In the genomic region with DNA sequence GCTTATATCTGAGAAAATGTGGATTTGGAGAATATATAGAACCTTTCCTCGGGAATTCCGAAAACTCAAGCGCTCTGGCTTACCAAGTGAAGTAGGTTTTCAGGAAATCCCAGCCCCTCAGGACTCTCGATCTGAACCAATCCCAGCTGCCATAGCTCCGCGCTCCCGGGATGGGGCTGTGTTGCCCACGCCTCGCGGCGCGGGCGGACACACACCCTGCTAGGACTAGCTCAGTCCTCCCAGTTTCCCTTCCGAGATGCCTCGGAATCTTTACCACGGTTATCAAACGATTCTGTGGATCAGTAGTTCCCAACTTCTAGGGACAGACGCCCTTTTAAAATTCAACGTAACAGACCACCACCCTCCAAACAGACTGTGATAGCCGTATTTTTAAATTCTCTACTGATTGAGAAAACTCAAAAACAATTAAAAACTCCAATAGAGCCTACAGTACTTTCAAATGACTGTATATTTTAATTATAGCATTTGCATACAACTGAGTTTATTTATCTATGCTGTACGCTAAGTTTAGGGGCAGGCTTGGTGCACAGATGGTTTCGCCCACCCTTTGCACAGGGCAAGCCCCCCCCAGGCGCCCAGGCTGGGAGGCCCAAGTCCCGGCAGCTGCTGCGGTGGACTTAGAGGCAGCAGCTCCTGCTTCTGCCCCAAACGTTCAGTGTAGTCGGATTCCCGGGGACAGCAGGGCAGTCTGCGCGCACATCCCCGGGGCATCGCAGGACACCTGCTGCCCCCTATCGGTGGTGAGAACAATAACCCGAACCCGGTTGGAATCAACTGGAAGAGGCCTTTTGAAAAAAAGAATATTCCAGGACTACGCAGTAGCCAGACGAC, we compare ENCODE assay signal across 8 cellular contexts. TPM values are rescaled to one million over a fixed set of nuclear protein-coding genes. Genes with fewer than 3 reads are reported as not detected.
DNase-seq lines count a peak whose midpoint lies in the region; ATAC-seq and TF ChIP-seq lines count a peak whose summit lies in the region.

No MANE protein-coding gene starts in this region.

- DNase-seq in AG04450 (ENCODE audit: low read depth, low spot score) = peak; percentile 70
- DNase-seq in NCI-H2227 treated with DMSO at 0.1 percent for 48 hours (lab: John Stamatoyannopoulos, UW) = peak; percentile 19
- DNase-seq in activated CD4-positive, alpha-beta T cell treated with anti-CD3 and anti-CD28 coated beads, Interleukin-2, amount 10 ng/mL, durations not matched to agents 24 days and 14 days = peak; percentile 87
- peak; percentile 57 to 79 for DNase-seq in dermis microvascular lymphatic vessel endothelial cell (ENCODE audit: low read depth in 2 of 2)
- DNase-seq in left lung = peak; percentile 78 to 88
- peak; percentile 58 to 61 for DNase-seq in stimulated activated CD4-positive, alpha-beta T cell treated with anti-CD3 and anti-CD28 coated beads, Interleukin-2, amount 100 ng/mL, for 48 hours

- peaks cover 6 to 24% of the 10 kb centered on the region in 2 donors for H3K4me1 ChIP-seq in left lung

- no peaks in the 10 kb centered on the region for H3K9me3 Mint-ChIP-seq in activated CD4-positive, alpha-beta T cell treated with anti-CD3 and anti-CD28 coated beads, Interleukin-2, amount 10 ng/mL, durations not matched to agents 24 days and 14 days

- H3K27ac ChIP-seq in AG04450 (ENCODE audit: low read depth, low read length) (no peak overlapping the region), left lung (peak overlapping the region; percentile 35 to 63)

- H3K4me3 ChIP-seq in AG04450 (ENCODE audit: low read depth, low read length) (peak overlapping the region; percentile 61), left lung (peak overlapping the region; percentile 28 to 71)

- CTCF ChIA-PET in AG04450 (lab: Charles Lee) = interaction anchor here (0.6 to 6.2 kb wide), 80 partner anchors 9 to 1153 kb away, joined by 3 to 137 read pairs (median 4); a partner anchor contains a TSS

- peaks cover 14% of the 10 kb centered on the region for H3K4me1 Mint-ChIP-seq in activated CD4-positive, alpha-beta T cell treated with anti-CD3 and anti-CD28 coated beads, Interleukin-2, amount 10 ng/mL, durations not matched to agents 24 days and 14 days

- H3K27me3 Mint-ChIP-seq in activated CD4-positive, alpha-beta T cell treated with anti-CD3 and anti-CD28 coated beads, Interleukin-2, amount 10 ng/mL, durations not matched to agents 24 days and 14 days = peaks cover 51% of the 10 kb centered on the region

- H3K27me3 ChIP-seq in AG04450 (ENCODE audit: control insufficient read depth, insufficient read depth, low read length) (no peaks in the 10 kb centered on the region), left lung (peaks cover 0 to 21% of the 10 kb centered on the region in 2 donors)

- peak overlapping the region; percentile 45 for H3K27ac Mint-ChIP-seq in activated CD4-positive, alpha-beta T cell treated with anti-CD3 and anti-CD28 coated beads, Interleukin-2, amount 10 ng/mL, durations not matched to agents 24 days and 14 days

- TF ChIP-seq CTCF in AG04450 (IDR thresholded peaks at IDR 0.05; ENCODE audit: low read depth, low read length) (peak; percentile 91), left lung (IDR thresholded peaks at IDR 0.05) (peak; percentile 80 to 90)

- ATAC-seq in GM18519 (IDR thresholded peaks at IDR 0.05; ENCODE audit: low FRiP score, unreplicated experiment) (peak; percentile 46), HG03039 (IDR thresholded peaks at IDR 0.05; ENCODE audit: unreplicated experiment) (peak; percentile 49), left lung (peak; percentile 89)

- intact Hi-C loops in activated CD4-positive, alpha-beta T cell treated with anti-CD3 and anti-CD28 coated beads, Interleukin-2, amount 10 ng/mL, durations not matched to agents 24 days and 14 days (cut with micrococcal nuclease) = loop anchor here (1.0 to 10.0 kb wide), 6 partner anchors 8 to 245 kb away; a partner anchor contains a TSS
- intact Hi-C loops in left lung (cut with DNase I) = no loop called here

- H3K4me3 Mint-ChIP-seq in activated CD4-positive, alpha-beta T cell treated with anti-CD3 and anti-CD28 coated beads, Interleukin-2, amount 10 ng/mL, durations not matched to agents 24 days and 14 days = peak overlapping the region; percentile 82

- H3K9me3 ChIP-seq in AG04450 (ENCODE audit: control insufficient read depth, insufficient read depth, low read length) (no peaks in the 10 kb centered on the region; the same call in 1 of the 2 replicates), left lung (no peaks in the 10 kb centered on the region)

- H3K36me3 Mint-ChIP-seq in activated CD4-positive, alpha-beta T cell treated with anti-CD3 and anti-CD28 coated beads, Interleukin-2, amount 10 ng/mL, durations not matched to agents 24 days and 14 days (ENCODE audit: low read depth) = no peaks in the 10 kb centered on the region

- no peaks in the 10 kb centered on the region for H3K36me3 ChIP-seq in left lung

- POLR2A ChIA-PET in AG04450 (lab: Yijun Ruan, JAX) = interaction anchor here (1.0 to 1.1 kb wide), 3 partner anchors 8 to 193 kb away, joined by 3 to 5 read pairs (median 4); no protein-coding TSS in a partner anchor

RNA-seq across cellular contexts. Expression of a gene that starts 52.3 kb away (rescaled TPM):
- polyA plus RNA-seq in AG04450 (2011; rRNA removed) = not detected in 2 replicates
- polyA minus RNA-seq in AG04450 (2011; rRNA and poly(A)+ RNA removed) = not detected in 2 replicates
- not detected in 2 replicates for total RNA-seq in activated CD4-positive, alpha-beta T cell treated with anti-CD3 and anti-CD28 coated beads, Interleukin-2, amount 10 ng/mL, durations not matched to agents 24 days and 14 days
- not detected in 2 replicates for total RNA-seq in dermis microvascular lymphatic vessel endothelial cell
- total RNA-seq in left lung = not detected

Comparison
In these comparisons a context has a peak if more than half of its experiments do, and no peak if none do; other contexts are left out.
1. DNase-seq: peak in every context shown above with its lines; median percentile 87 in activated CD4-positive, alpha-beta T cell treated with anti-CD3 and anti-CD28 coated beads, Interleukin-2, amount 10 ng/mL, durations not matched to agents 24 days and 14 days; 83 in left lung; 70 in AG04450; 68 in dermis microvascular lymphatic vessel endothelial cell; 60 in stimulated activated CD4-positive, alpha-beta T cell treated with anti-CD3 and anti-CD28 coated beads, Interleukin-2, amount 100 ng/mL, for 48 hours; 19 in NCI-H2227 treated with DMSO at 0.1 percent for 48 hours.